Comparison of ENCODE assay signal across 7 cellular contexts in the genomic region with DNA sequence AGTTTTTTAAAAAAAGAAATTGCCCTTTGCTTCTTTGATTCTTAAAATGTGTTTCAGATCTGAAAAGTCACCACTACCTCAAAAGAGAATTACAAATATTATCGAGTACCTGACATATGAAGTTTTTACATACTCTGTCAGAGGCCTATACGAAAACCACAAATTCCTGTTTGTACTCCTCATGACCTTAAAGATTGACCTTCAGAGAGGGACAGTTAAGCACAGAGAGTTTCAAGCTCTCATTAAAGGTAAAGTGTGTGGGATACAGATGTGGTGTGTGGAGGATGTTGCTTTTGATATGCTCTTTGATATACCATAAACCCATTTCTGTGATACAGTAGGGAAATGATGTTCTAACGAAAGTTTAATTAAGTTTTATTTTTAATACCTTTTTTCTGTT.
"Had no signal": no experiment of that assay in that cellular context is flagged by ENCODE, and none has a peak within 500 bp of the region (broad histone marks: within the 10 kb centered on the region; RNA-seq: fewer than 3 reads in every experiment).

No MANE protein-coding gene starts in this region.

- H3K9me3 ChIP-seq: HAP-1 had no signal

- H3K4me1 ChIP-seq: HAP-1 had no signal

- H3K36me3 ChIP-seq: HAP-1 had no signal

- H3K4me3 Mint-ChIP-seq: HFFc6, IgD-negative memory B cell had no signal

- H3K4me3 ChIP-seq: GM23248, HAP-1 had no signal

- H3K27me3 Mint-ChIP-seq: IgD-negative memory B cell had no signal

- DNase-seq: GM23248, GOT3, H7, HFFc6 had no signal

- H3K27ac Mint-ChIP-seq: HFFc6, IgD-negative memory B cell had no signal

- H3K27ac ChIP-seq: GM23248 had no signal

- ATAC-seq: HCT116 had no signal
